Comparison of ENCODE assay signal across 24 cellular contexts in the genomic region with DNA sequence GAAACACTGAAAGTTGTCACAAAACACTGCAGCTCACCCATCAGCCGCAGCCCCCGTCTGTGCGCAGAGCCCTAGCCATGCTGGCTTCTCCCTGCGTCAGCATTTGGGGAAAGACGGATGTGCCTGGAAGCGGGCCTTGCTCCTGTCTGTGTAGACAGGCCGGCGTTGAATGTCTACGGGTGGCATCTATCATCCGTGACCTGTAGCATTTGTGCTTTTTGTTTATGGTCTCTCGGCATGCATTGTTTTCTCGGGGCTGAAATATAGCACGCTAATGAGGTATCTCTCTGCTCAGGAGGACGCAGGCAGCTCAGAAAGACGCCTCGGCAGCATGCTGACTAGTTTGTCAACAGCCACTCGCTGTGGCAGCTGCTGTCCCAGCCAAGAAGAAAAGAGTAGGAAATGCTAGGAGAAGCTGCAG.
DNase-seq lines count a peak whose midpoint lies in the region; ATAC-seq, FAIRE-seq and TF ChIP-seq lines count a peak whose summit lies in the region.
"Had no signal": no experiment of that assay in that cellular context is flagged by ENCODE, and none has a peak within 500 bp of the region (broad histone marks: within the 10 kb centered on the region; RNA-seq: fewer than 3 reads in every experiment).

No MANE protein-coding gene starts in this region.

- intact Hi-C loops in Right ventricle myocardium superior (cut with DNase I) (no loop called here), thyroid gland (cut with DNase I) (no loop called here)
- intact Hi-C loops in activated CD4-positive, alpha-beta T cell treated with anti-CD3 and anti-CD28 coated beads, Interleukin-2, amount 10 ng/mL, durations not matched to agents 24 days and 14 days (cut with micrococcal nuclease): no loop called here

- peak overlapping the region; percentile 15 for H3K27ac Mint-ChIP-seq in neural progenitor cell
- no peak overlapping the region for H3K27ac Mint-ChIP-seq in activated CD4-positive, alpha-beta T cell treated with anti-CD3 and anti-CD28 coated beads, Interleukin-2, amount 10 ng/mL, durations not matched to agents 24 days and 14 days
- no peak overlapping the region for H3K27ac Mint-ChIP-seq in naive thymus-derived CD8-positive, alpha-beta T cell
- H3K27ac Mint-ChIP-seq: activated CD4-positive, alpha-beta T cell treated with anti-CD3 and anti-CD28 coated beads, Interleukin-2, amount 10 ng/mL, durations not matched to agents 7 days and 5 days; dendritic cell treated with granulocyte-macrophage colony-stimulating factor and Interleukin-4, amounts not matched to agents 40 ng/mL and 50 ng/mL, for 4 days; natural killer cell treated with Interleukin-12 subunit alpha and Interleukin-12 subunit beta and Interleukin-15 and Interleukin-18, amount 100 ng/mL, for 72 hours; T-helper 17 cell had no signal

- peak; percentile 47 for ATAC-seq in Right ventricle myocardium superior (ENCODE audit: poor library complexity)
- ATAC-seq in naive thymus-derived CD8-positive, alpha-beta T cell: no peak
- ATAC-seq: HepG2; natural killer cell treated with Interleukin-12 subunit alpha and Interleukin-12 subunit beta and Interleukin-15 and Interleukin-18, amount 100 ng/mL, for 72 hours; T-helper 17 cell had no signal

- H3K36me3 Mint-ChIP-seq in neural progenitor cell: peaks cover 8% of the 10 kb centered on the region
- H3K36me3 Mint-ChIP-seq in activated CD4-positive, alpha-beta T cell treated with anti-CD3 and anti-CD28 coated beads, Interleukin-2, amount 10 ng/mL, durations not matched to agents 24 days and 14 days (ENCODE audit: low read depth): no peaks in the 10 kb centered on the region
- H3K36me3 Mint-ChIP-seq in naive thymus-derived CD8-positive, alpha-beta T cell: no peaks in the 10 kb centered on the region
- H3K36me3 Mint-ChIP-seq: natural killer cell treated with Interleukin-12 subunit alpha and Interleukin-12 subunit beta and Interleukin-15 and Interleukin-18, amount 100 ng/mL, for 72 hours had no signal

- FAIRE-seq in frontal cortex (lab: Jason Lieb, UNC): no peak
- FAIRE-seq: HepG2, islet of Langerhans, RCC 7860 had no signal

- H3K27ac ChIP-seq in neural progenitor cell (no peak overlapping the region), thyroid gland (no peak overlapping the region)
- H3K27ac ChIP-seq: BLaER1, breast epithelium had no signal

- no peak for TF ChIP-seq POLR2A in thyroid gland (IDR thresholded peaks at IDR 0.05)

- no peaks in the 10 kb centered on the region for H3K9me3 Mint-ChIP-seq in neural progenitor cell
- no peaks in the 10 kb centered on the region for H3K9me3 Mint-ChIP-seq in activated CD4-positive, alpha-beta T cell treated with anti-CD3 and anti-CD28 coated beads, Interleukin-2, amount 10 ng/mL, durations not matched to agents 24 days and 14 days
- no peaks in the 10 kb centered on the region for H3K9me3 Mint-ChIP-seq in naive thymus-derived CD8-positive, alpha-beta T cell
- H3K9me3 Mint-ChIP-seq: activated CD4-positive, alpha-beta T cell treated with anti-CD3 and anti-CD28 coated beads, Interleukin-2, amount 10 ng/mL, durations not matched to agents 7 days and 5 days; dendritic cell treated with granulocyte-macrophage colony-stimulating factor and Interleukin-4, amounts not matched to agents 40 ng/mL and 50 ng/mL, for 4 days; natural killer cell treated with Interleukin-12 subunit alpha and Interleukin-12 subunit beta and Interleukin-15 and Interleukin-18, amount 100 ng/mL, for 72 hours had no signal

- peak overlapping the region; percentile 56 for H3K4me2 ChIP-seq in neural progenitor cell
- H3K4me2 ChIP-seq: BLaER1 had no signal

- H3K9ac ChIP-seq in neural progenitor cell: no peak overlapping the region
- H3K9ac ChIP-seq: BLaER1 had no signal

- H3K4me1 Mint-ChIP-seq in neural progenitor cell: peaks cover 76% of the 10 kb centered on the region
- no peaks in the 10 kb centered on the region for H3K4me1 Mint-ChIP-seq in activated CD4-positive, alpha-beta T cell treated with anti-CD3 and anti-CD28 coated beads, Interleukin-2, amount 10 ng/mL, durations not matched to agents 24 days and 14 days
- no peaks in the 10 kb centered on the region for H3K4me1 Mint-ChIP-seq in naive thymus-derived CD8-positive, alpha-beta T cell
- H3K4me1 Mint-ChIP-seq: activated CD4-positive, alpha-beta T cell treated with anti-CD3 and anti-CD28 coated beads, Interleukin-2, amount 10 ng/mL, durations not matched to agents 7 days and 5 days; T-helper 17 cell had no signal

- peaks cover 20% of the 10 kb centered on the region for H3F3A ChIP-seq in neural progenitor cell (ENCODE audit: low read depth)

- POLR2A ChIA-PET in naive thymus-derived CD8-positive, alpha-beta T cell (lab: Charles Lee): no interaction called here

- H3K79me2 ChIP-seq in neural progenitor cell (ENCODE audit: low read depth): peaks cover 88% of the 10 kb centered on the region

- TF ChIP-seq CTCF in neural progenitor cell (IDR thresholded peaks at IDR 0.05) (no peak), thyroid gland (IDR thresholded peaks at IDR 0.05) (no peak)

- H3K4me3 Mint-ChIP-seq in neural progenitor cell: no peak overlapping the region
- no peak overlapping the region for H3K4me3 Mint-ChIP-seq in activated CD4-positive, alpha-beta T cell treated with anti-CD3 and anti-CD28 coated beads, Interleukin-2, amount 10 ng/mL, durations not matched to agents 24 days and 14 days
- H3K4me3 Mint-ChIP-seq in naive thymus-derived CD8-positive, alpha-beta T cell: no peak overlapping the region
- H3K4me3 Mint-ChIP-seq: activated CD4-positive, alpha-beta T cell treated with anti-CD3 and anti-CD28 coated beads, Interleukin-2, amount 10 ng/mL, durations not matched to agents 7 days and 5 days; dendritic cell treated with granulocyte-macrophage colony-stimulating factor and Interleukin-4, amounts not matched to agents 40 ng/mL and 50 ng/mL, for 4 days; natural killer cell treated with Interleukin-12 subunit alpha and Interleukin-12 subunit beta and Interleukin-15 and Interleukin-18, amount 100 ng/mL, for 72 hours; T-helper 17 cell had no signal

- WGBS in thyroid gland, 2 donors: 74 to 82% methylated on average over 17 of the region's 17 CpGs

- no peaks in the 10 kb centered on the region for H3K27me3 ChIP-seq in neural progenitor cell
- H3K27me3 ChIP-seq in thyroid gland: no peaks in the 10 kb centered on the region
- H3K27me3 ChIP-seq: BLaER1, breast epithelium had no signal

- peaks cover 5% of the 10 kb centered on the region for H3K27me3 Mint-ChIP-seq in neural progenitor cell (ENCODE audit: insufficient read depth, low read depth)
- peaks cover 5% of the 10 kb centered on the region for H3K27me3 Mint-ChIP-seq in activated CD4-positive, alpha-beta T cell treated with anti-CD3 and anti-CD28 coated beads, Interleukin-2, amount 10 ng/mL, durations not matched to agents 24 days and 14 days
- peaks cover 2 to 44% (median 14%) of the 10 kb centered on the region in 5 donors for H3K27me3 Mint-ChIP-seq in naive thymus-derived CD8-positive, alpha-beta T cell

- peaks cover 33% of the 10 kb centered on the region for H3K4me1 ChIP-seq in neural progenitor cell
- no peaks in the 10 kb centered on the region for H3K4me1 ChIP-seq in thyroid gland
- H3K4me1 ChIP-seq: breast epithelium, Caco-2 had no signal

- no peak overlapping the region for H2AFZ ChIP-seq in neural progenitor cell (replicated peaks)

- DNase-seq in DMS79 treated with DMSO at 0.1 percent for 48 hours (lab: John Stamatoyannopoulos, UW) (peak; percentile 59), NCI-H2107 treated with DMSO at 0.1 percent for 48 hours (lab: John Stamatoyannopoulos, UW; ENCODE audit: unreplicated experiment) (peak; percentile 42), Right ventricle myocardium superior (no peak), neural progenitor cell (ENCODE audit: low spot score) (peak; percentile 56), frontal cortex (ENCODE audit: low spot score in 2 of 2) (no peak), thyroid gland (no peak)
- no peak for DNase-seq in activated CD4-positive, alpha-beta T cell treated with anti-CD3 and anti-CD28 coated beads, Interleukin-2, amount 10 ng/mL, durations not matched to agents 24 days and 14 days
- no peak for DNase-seq in naive thymus-derived CD8-positive, alpha-beta T cell
- DNase-seq: activated CD4-positive, alpha-beta T cell treated with anti-CD3 and anti-CD28 coated beads, Interleukin-2, amount 10 ng/mL, durations not matched to agents 7 days and 5 days; activated effector memory CD4-positive, alpha-beta T cell treated with anti-CD3 and anti-CD28 coated beads, Interleukin-2, amount 50 U/mL, for 16 hours; Caco-2; foreskin fibroblast; hippocampal formation; mesendoderm; NCI-H1105; NCI-H2227 treated with DMSO at 0.1 percent for 48 hours; T-helper 17 cell had no signal

- H3K4me3 ChIP-seq in neural progenitor cell (no peak overlapping the region), thyroid gland (replicated peaks in 1 of 3) (no peak overlapping the region)
- H3K4me3 ChIP-seq: BLaER1, breast epithelium had no signal

- peaks cover 97% of the 10 kb centered on the region for H4K20me1 ChIP-seq in neural progenitor cell (ENCODE audit: low read depth)
- H4K20me1 ChIP-seq: BLaER1 had no signal

- H3K9me3 ChIP-seq in neural progenitor cell (ENCODE audit: low read depth) (no peaks in the 10 kb centered on the region), thyroid gland (no peaks in the 10 kb centered on the region)
- H3K9me3 ChIP-seq: BLaER1, breast epithelium, Caco-2 had no signal

- H3K36me3 ChIP-seq in neural progenitor cell: no peaks in the 10 kb centered on the region
- no peaks in the 10 kb centered on the region for H3K36me3 ChIP-seq in thyroid gland
- H3K36me3 ChIP-seq: BLaER1, breast epithelium had no signal

Comparison
In these comparisons a context has a peak if more than half of its experiments do, and no peak if none do; other contexts are left out.
1. DNase-seq: peak in DMS79 treated with DMSO at 0.1 percent for 48 hours (single experiment), NCI-H2107 treated with DMSO at 0.1 percent for 48 hours (single experiment) and neural progenitor cell (single experiment); none in Right ventricle myocardium superior (single experiment), frontal cortex (0 of 2), activated CD4-positive, alpha-beta T cell treated with anti-CD3 and anti-CD28 coated beads, Interleukin-2, amount 10 ng/mL, durations not matched to agents 24 days and 14 days (single experiment), naive thymus-derived CD8-positive, alpha-beta T cell (0 of 10) and thyroid gland (0 of 2).